In genomic region chr1:223628858-223629257, GRCh38 we compare ENCODE assay signal across 1 cellular context.
TF ChIP-seq lines count a peak whose summit lies in the region.

No MANE protein-coding gene starts in this region.

TF ChIP-seq in H1, 55 proteins besides CTCF, POLR2A, EP300 and RAD21:
- no peak for TF ChIP-seq NRF1 (IDR thresholded peaks at IDR 0.05; ENCODE audit: low read depth, low read length)
- no peak for TF ChIP-seq SIRT6 (IDR thresholded peaks at IDR 0.05; ENCODE audit: low read length)
- no peak for TF ChIP-seq TAF7 (optimal IDR thresholded peaks at IDR 0.05; ENCODE audit: borderline replicate concordance, low read depth, low read length)
- TF ChIP-seq KDM4A (IDR thresholded peaks at IDR 0.05; ENCODE audit: low read depth, low read length, severe bottlenecking) = no peak
- no peak for TF ChIP-seq CTBP2 (IDR thresholded peaks at IDR 0.05; ENCODE audit: borderline replicate concordance, insufficient read depth, insufficient read length, low read length)
- TF ChIP-seq POU5F1 (IDR thresholded peaks at IDR 0.05; ENCODE audit: low read depth, low read length) = no peak
- no peak for TF ChIP-seq CHD1 (IDR thresholded peaks at IDR 0.05; ENCODE audit: low read depth, low read length)
- TF ChIP-seq CREB1 (IDR thresholded peaks at IDR 0.05) = no peak
- TF ChIP-seq POLR2AphosphoS5 (IDR thresholded peaks at IDR 0.05; ENCODE audit: low read depth, low read length) = no peak
- no peak for TF ChIP-seq JUN (IDR thresholded peaks at IDR 0.05; ENCODE audit: low read depth, low read length)
- TF ChIP-seq E2F6 (IDR thresholded peaks at IDR 0.05) = no peak
- no peak for TF ChIP-seq RFX5 (IDR thresholded peaks at IDR 0.05; ENCODE audit: borderline replicate concordance, low read depth, low read length)
- TF ChIP-seq HDAC2 (IDR thresholded peaks at IDR 0.05; ENCODE audit: borderline replicate concordance in 1 of 2, low read depth in 2 of 2, low read length in 2 of 2) = no peak
